1 cellular context compared by ENCODE assay signal in genomic region chr10:87976101-87976743, GRCh38.
TF ChIP-seq lines count a peak whose summit lies in the region.

No MANE protein-coding gene starts in this region.

TF ChIP-seq in H1, 55 proteins besides CTCF, POLR2A, EP300 and RAD21 (continued from another document):
- no peak for TF ChIP-seq POLR2AphosphoS5 (IDR thresholded peaks at IDR 0.05; ENCODE audit: low read depth, low read length)
- no peak for TF ChIP-seq EZH2 (IDR thresholded peaks at IDR 0.05; ENCODE audit: low read depth, low read length, severe bottlenecking)
- TF ChIP-seq BACH1 (IDR thresholded peaks at IDR 0.05; ENCODE audit: low read length), result no peak
- no peak for TF ChIP-seq TAF1 (IDR thresholded peaks at IDR 0.05; ENCODE audit: low read depth, low read length)
- no peak for TF ChIP-seq CREB1 (IDR thresholded peaks at IDR 0.05)
- no peak for TF ChIP-seq SIN3A (conservative IDR thresholded peaks at IDR 0.05 in 1 of 2, IDR thresholded peaks at IDR 0.05 in 1 of 2; ENCODE audit: low read depth in 1 of 2, low read length in 2 of 2)
- TF ChIP-seq GABPA (IDR thresholded peaks at IDR 0.05; ENCODE audit: borderline replicate concordance, insufficient read depth, low read length), result no peak
- no peak for TF ChIP-seq KDM5A (IDR thresholded peaks at IDR 0.05; ENCODE audit: low read length)
- no peak for TF ChIP-seq SP4 (IDR thresholded peaks at IDR 0.05; ENCODE audit: low read length)
- TF ChIP-seq CHD2 (IDR thresholded peaks at IDR 0.05; ENCODE audit: low read length), result no peak
